In the genomic region with DNA sequence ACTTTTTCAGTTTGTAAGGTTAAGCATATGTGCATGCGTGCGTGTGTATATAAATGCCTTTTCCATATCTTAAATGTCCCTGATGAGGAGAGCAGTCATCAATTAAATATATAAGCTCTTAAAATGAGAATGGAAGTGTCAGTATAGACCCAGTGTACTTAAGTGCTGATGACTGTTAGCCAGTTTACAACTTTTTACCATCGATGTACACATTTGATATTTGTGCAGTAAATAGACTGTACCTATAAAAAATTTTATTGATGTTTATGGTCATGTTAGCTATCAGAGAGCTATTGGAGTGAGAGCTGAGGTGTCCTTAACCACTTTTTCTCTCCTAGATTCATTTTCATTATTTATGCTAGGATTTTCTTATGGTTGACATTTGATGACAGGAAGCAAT, we compare ENCODE assay signal across 15 cellular contexts. TPM values are rescaled to one million over a fixed set of nuclear protein-coding genes. Genes with fewer than 3 reads are reported as not detected.
A peak's percentile ranks its signal among the peaks of the same experiment; 100 is the strongest.
DNase-seq lines count a peak whose midpoint lies in the region; ATAC-seq and TF ChIP-seq lines count a peak whose summit lies in the region.
"Had no signal": no experiment of that assay in that cellular context is flagged by ENCODE, and none has a peak within 500 bp of the region (broad histone marks: within the 10 kb centered on the region; RNA-seq: fewer than 3 reads in every experiment).

No MANE protein-coding gene starts in this region.

- intact Hi-C loops in PC-3 (cut with micrococcal nuclease), result no loop called here
- intact Hi-C loops in ovary (cut with DNase I), result loop anchor here in 1 of 4 donors (10.0 kb wide), 1 partner anchor 160 kb away; no protein-coding TSS in a partner anchor

- H3K79me2 ChIP-seq in PC-3 (ENCODE audit: low read length), result no peaks in the 10 kb centered on the region

- H2BK15ac ChIP-seq in mesenchymal stem cell (ENCODE audit: low read depth, poor library complexity, severe bottlenecking), result no peak overlapping the region

- H3K27ac ChIP-seq in PC-3 (ENCODE audit: low read length) (no peak overlapping the region), mesenchymal stem cell (ENCODE audit: low read length, poor library complexity, severe bottlenecking) (peak overlapping the region; percentile 70), ovary (no peak overlapping the region)

- H2BK5ac ChIP-seq in mesenchymal stem cell (ENCODE audit: low read depth, low read length, poor library complexity, severe bottlenecking), result no peak overlapping the region

- H4K91ac ChIP-seq in mesenchymal stem cell (ENCODE audit: low read length), result no peak overlapping the region

- H3K27me3 Mint-ChIP-seq in chondrocyte (ENCODE audit: low read depth), result no peaks in the 10 kb centered on the region
- peaks cover 3% of the 10 kb centered on the region for H3K27me3 Mint-ChIP-seq in activated T-cell treated with anti-CD3 and anti-CD28 coated beads, Interleukin-2, amount 50 U/mL, for 24 hours
- H3K27me3 Mint-ChIP-seq: B cell; CD4-positive, alpha-beta T cell had no signal

- H3K14ac ChIP-seq in mesenchymal stem cell (ENCODE audit: low read length in 2 of 2), result no peak overlapping the region

- H2BK12ac ChIP-seq in mesenchymal stem cell (ENCODE audit: low read length in 2 of 2), result no peak overlapping the region

- H3K4me3 Mint-ChIP-seq in chondrocyte (ENCODE audit: unreplicated experiment), result no peak overlapping the region
- no peak overlapping the region for H3K4me3 Mint-ChIP-seq in stimulated activated effector memory CD8-positive, alpha-beta T cell treated with anti-CD3 and anti-CD28 coated beads, Interleukin-12 subunit alpha, Interleukin-12 subunit beta, amount 100 ng/mL, for 72 hours
- H3K4me3 Mint-ChIP-seq in activated T-cell treated with anti-CD3 and anti-CD28 coated beads, Interleukin-2, amount 50 U/mL, for 24 hours, result no peak overlapping the region
- H3K4me3 Mint-ChIP-seq: B cell; CD4-positive, alpha-beta T cell; H9 had no signal

- H2AFZ ChIP-seq in PC-3 (ENCODE audit: low read length), result no peak overlapping the region
- H2AFZ ChIP-seq in mesenchymal stem cell (ENCODE audit: low read depth, low read length), result no peak overlapping the region

- WGBS in mesenchymal stem cell, result no CpG with 5 or more reads among the region's 3 CpGs
- WGBS in ovary, 3 donors, result 82 to 97% (median 96%) methylated on average over 3 of the region's 3 CpGs

- H2AK5ac ChIP-seq in mesenchymal stem cell (ENCODE audit: low read length, severe bottlenecking), result no peak overlapping the region

- POLR2A ChIA-PET in PC-3 (lab: Charles Lee; ENCODE audit: unreplicated experiment), result no interaction called here

- H3K4me3 ChIP-seq in PC-3 (ENCODE audit: low read length) (no peak overlapping the region), mesenchymal stem cell (ENCODE audit: insufficient read depth in 1 of 2, low read depth in 1 of 2, low read length in 2 of 2) (no peak overlapping the region), ovary (no peak overlapping the region)
- H3K4me3 ChIP-seq: GM12878 had no signal

- no peak for DNase-seq in PC-3
- DNase-seq in chondrocyte (ENCODE audit: low spot score), result no peak
- no peak for DNase-seq in mesenchymal stem cell
- no peak for DNase-seq in stimulated activated effector memory CD8-positive, alpha-beta T cell treated with anti-CD3 and anti-CD28 coated beads, Interleukin-12 subunit alpha, Interleukin-12 subunit beta, amount 100 ng/mL, for 72 hours (ENCODE audit: low spot score in 2 of 2)
- no peak for DNase-seq in ovary
- no peak for DNase-seq in activated T-cell treated with anti-CD3 and anti-CD28 coated beads, Interleukin-2, amount 50 U/mL, for 24 hours
- DNase-seq: C1 segment of cervical spinal cord; Calu3; CD4-positive, alpha-beta T cell; DMS79; GOT3; H9 had no signal

- CTCF ChIA-PET in PC-3 (lab: Charles Lee), result no interaction called here

- H3K18ac ChIP-seq in mesenchymal stem cell (ENCODE audit: low read depth in 1 of 2, low read length in 2 of 2), result no peak overlapping the region

- TF ChIP-seq EP300 in ovary (IDR thresholded peaks at IDR 0.05), result no peak

- H3K9ac ChIP-seq in PC-3 (ENCODE audit: low read length), result no peak overlapping the region
- H3K9ac ChIP-seq in mesenchymal stem cell (ENCODE audit: low read length), result no peak overlapping the region

- peak; percentile 46 for ATAC-seq in PC-3
- no peak for ATAC-seq in stimulated activated effector memory CD8-positive, alpha-beta T cell treated with anti-CD3 and anti-CD28 coated beads, Interleukin-12 subunit alpha, Interleukin-12 subunit beta, amount 100 ng/mL, for 72 hours
- ATAC-seq in GM21367 (IDR thresholded peaks at IDR 0.05; ENCODE audit: unreplicated experiment), result no peak
- ATAC-seq: GM12878 had no signal

- peaks cover 16% of the 10 kb centered on the region for H3K79me1 ChIP-seq in mesenchymal stem cell (replicated peaks; ENCODE audit: low read length, poor library complexity, severe bottlenecking)

- no peaks in the 10 kb centered on the region for H4K20me1 ChIP-seq in PC-3 (ENCODE audit: low read length)

- peaks cover 28% of the 10 kb centered on the region for H3K36me3 Mint-ChIP-seq in chondrocyte (ENCODE audit: low read depth)
- H3K36me3 Mint-ChIP-seq in stimulated activated effector memory CD8-positive, alpha-beta T cell treated with anti-CD3 and anti-CD28 coated beads, Interleukin-12 subunit alpha, Interleukin-12 subunit beta, amount 100 ng/mL, for 72 hours, result peaks cover 62% of the 10 kb centered on the region
- no peaks in the 10 kb centered on the region for H3K36me3 Mint-ChIP-seq in activated T-cell treated with anti-CD3 and anti-CD28 coated beads, Interleukin-2, amount 50 U/mL, for 24 hours (ENCODE audit: low read depth)

- BruUV-seq in PC-3 (replicated peaks; lab: Mats Ljungman, UMichigan), result no TSS peak

- H3K9me3 Mint-ChIP-seq in chondrocyte (ENCODE audit: low read depth), result peaks cover 2% of the 10 kb centered on the region
- H3K9me3 Mint-ChIP-seq in stimulated activated effector memory CD8-positive, alpha-beta T cell treated with anti-CD3 and anti-CD28 coated beads, Interleukin-12 subunit alpha, Interleukin-12 subunit beta, amount 100 ng/mL, for 72 hours, result no peaks in the 10 kb centered on the region
- H3K9me3 Mint-ChIP-seq in activated T-cell treated with anti-CD3 and anti-CD28 coated beads, Interleukin-2, amount 50 U/mL, for 24 hours, result no peaks in the 10 kb centered on the region
- H3K9me3 Mint-ChIP-seq: CD4-positive, alpha-beta T cell; H9 had no signal

- no peak for TF ChIP-seq POLR2A in ovary (IDR thresholded peaks at IDR 0.05)

- H3K4me2 ChIP-seq in PC-3 (ENCODE audit: low read length) (no peak overlapping the region), mesenchymal stem cell (ENCODE audit: low read length, poor library complexity, severe bottlenecking) (no peak overlapping the region)

- no peaks in the 10 kb centered on the region for H3K9me2 ChIP-seq in PC-3 (replicated peaks; ENCODE audit: low read length)

- H3K27ac Mint-ChIP-seq in chondrocyte (ENCODE audit: unreplicated experiment), result peak overlapping the region; percentile 75
- peak overlapping the region; percentile 37 for H3K27ac Mint-ChIP-seq in stimulated activated effector memory CD8-positive, alpha-beta T cell treated with anti-CD3 and anti-CD28 coated beads, Interleukin-12 subunit alpha, Interleukin-12 subunit beta, amount 100 ng/mL, for 72 hours
- H3K27ac Mint-ChIP-seq in activated T-cell treated with anti-CD3 and anti-CD28 coated beads, Interleukin-2, amount 50 U/mL, for 24 hours, result no peak overlapping the region
- H3K27ac Mint-ChIP-seq: B cell; CD4-positive, alpha-beta T cell; H9 had no signal

- no peak overlapping the region for H4K8ac ChIP-seq in mesenchymal stem cell (ENCODE audit: low read length)

- no peaks in the 10 kb centered on the region for H3K27me3 ChIP-seq in PC-3 (ENCODE audit: low read length)
- peaks cover 0 to 3% of the 10 kb centered on the region in 2 experiments for H3K27me3 ChIP-seq in mesenchymal stem cell (ENCODE audit: control insufficient read depth in 1 of 2, insufficient read depth in 1 of 2, low read length in 2 of 2)
- no peaks in the 10 kb centered on the region for H3K27me3 ChIP-seq in ovary

- H3K23ac ChIP-seq in mesenchymal stem cell (ENCODE audit: low read length in 2 of 2), result no peak overlapping the region

- H3K36me3 ChIP-seq in PC-3 (ENCODE audit: low read depth, low read length), result no peaks in the 10 kb centered on the region
- peaks cover 0 to 26% of the 10 kb centered on the region in 2 experiments for H3K36me3 ChIP-seq in mesenchymal stem cell (ENCODE audit: control insufficient read depth in 1 of 2, insufficient read depth in 2 of 2, low read depth in 1 of 2, low read length in 2 of 2)
- no peaks in the 10 kb centered on the region for H3K36me3 ChIP-seq in ovary

- H3K9me3 ChIP-seq in PC-3 (ENCODE audit: low read length) (no peaks in the 10 kb centered on the region), mesenchymal stem cell (ENCODE audit: control insufficient read depth, low read length) (no peaks in the 10 kb centered on the region), ovary (no peaks in the 10 kb centered on the region)

- H3F3A ChIP-seq in PC-3 (ENCODE audit: low read length, unreplicated experiment), result no peaks in the 10 kb centered on the region

- no peak overlapping the region for H3K4ac ChIP-seq in mesenchymal stem cell (ENCODE audit: low read depth in 1 of 2, low read length in 2 of 2)

- peaks cover 54% of the 10 kb centered on the region for H3K4me1 Mint-ChIP-seq in chondrocyte (ENCODE audit: low read depth)
- peaks cover 56% of the 10 kb centered on the region for H3K4me1 Mint-ChIP-seq in stimulated activated effector memory CD8-positive, alpha-beta T cell treated with anti-CD3 and anti-CD28 coated beads, Interleukin-12 subunit alpha, Interleukin-12 subunit beta, amount 100 ng/mL, for 72 hours
- H3K4me1 Mint-ChIP-seq in activated T-cell treated with anti-CD3 and anti-CD28 coated beads, Interleukin-2, amount 50 U/mL, for 24 hours (ENCODE audit: low read depth), result no peaks in the 10 kb centered on the region
- H3K4me1 Mint-ChIP-seq: B cell had no signal

- H2BK120ac ChIP-seq in mesenchymal stem cell (ENCODE audit: low read depth, low read length), result no peak overlapping the region

- H3K4me1 ChIP-seq in PC-3 (ENCODE audit: insufficient read depth, low read length) (no peaks in the 10 kb centered on the region), mesenchymal stem cell (ENCODE audit: control insufficient read depth, insufficient read depth, low read depth, low read length) (peaks cover 22% of the 10 kb centered on the region), ovary (ENCODE audit: insufficient read depth) (no peaks in the 10 kb centered on the region)

- TF ChIP-seq CTCF in PC-3 (conservative IDR thresholded peaks at IDR 0.05; ENCODE audit: low read depth, low read length), result no peak
- TF ChIP-seq CTCF in chondrocyte (IDR thresholded peaks at IDR 0.05), result no peak
- no peak for TF ChIP-seq CTCF in ovary (IDR thresholded peaks at IDR 0.05)

RNA-seq across cellular contexts. Expression of gene TRAF6, which starts 45.4 kb away (rescaled TPM):
- total RNA-seq in PC-3 (2014; rRNA removed) (4.0 and 4.1 TPM in 2 replicates), chondrocyte (14.4 to 16.0 TPM (median 15.2 TPM) in 3 replicates), ovary (10 to 100 TPM in 6 of 7 donors, 1 to 10 TPM in 1; 8.7 to 16.4 (median 13.9) TPM)
- 8.5 TPM for polyA plus RNA-seq in mesenchymal stem cell (2013, experiment 1 of 2)
- polyA plus RNA-seq in mesenchymal stem cell (2013, experiment 2 of 2), result 8.5 TPM
- 10 to 100 TPM in 1 of 2 donors, 1 to 10 TPM in 1; 4.9 to 18.2 TPM for polyA plus RNA-seq in ovary
